Comparison of ENCODE assay signal across 8 cellular contexts in the genomic region with DNA sequence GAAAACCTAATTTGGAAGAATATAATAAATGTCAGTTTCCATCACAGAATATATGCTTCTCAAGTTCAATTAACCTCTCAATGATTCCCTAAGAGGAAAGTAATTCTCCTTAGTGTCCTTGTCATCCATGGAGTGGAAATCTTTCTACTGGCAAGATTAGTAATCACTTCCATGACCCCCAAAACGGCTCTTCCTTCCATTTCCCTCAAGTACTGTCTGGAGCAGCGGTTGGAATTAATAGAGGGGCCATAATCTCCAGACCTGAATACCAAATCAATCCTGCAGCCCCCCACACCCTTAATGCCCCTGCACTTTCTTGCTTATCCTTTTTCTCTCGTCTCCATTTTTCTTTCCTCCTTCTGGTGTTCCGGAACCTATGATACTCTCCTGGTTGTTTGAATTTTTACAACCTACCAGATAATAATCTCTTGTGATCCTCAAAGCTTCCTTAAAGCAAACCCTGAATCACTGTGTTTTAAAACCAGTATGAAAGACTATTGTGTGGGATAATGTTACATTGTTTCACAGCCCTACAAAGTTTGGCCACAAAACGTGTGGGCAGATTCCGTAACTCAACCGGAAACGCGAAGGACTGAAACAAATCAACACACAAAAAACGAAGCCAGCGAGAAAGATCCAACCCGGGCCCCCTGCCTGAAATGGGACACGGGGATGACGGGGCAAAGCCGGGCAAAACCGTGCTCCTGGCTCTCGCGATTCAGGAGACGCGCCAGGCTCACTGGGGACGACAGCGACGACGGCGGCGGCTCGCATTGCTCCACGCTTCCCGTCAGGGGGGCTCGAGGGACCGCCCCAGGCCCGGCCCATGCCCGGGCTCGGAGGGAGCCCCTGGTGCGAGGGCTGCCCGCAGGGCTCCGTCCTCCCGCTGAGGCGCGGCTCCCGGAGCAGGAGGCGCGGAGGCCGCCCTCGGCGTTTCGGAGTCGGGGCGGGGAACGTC. TPM values are rescaled to one million over a fixed set of nuclear protein-coding genes. Genes with fewer than 3 reads are reported as not detected.
DNase-seq lines count a peak whose midpoint lies in the region; ATAC-seq and TF ChIP-seq lines count a peak whose summit lies in the region.
"Not testable (repeated sequence)": the region's sequence is repeated elsewhere in the genome, so short reads cannot be mapped to it uniquely, and the experiment has no call there.

No MANE protein-coding gene starts in this region.

- TF ChIP-seq CTCF in CD14-positive monocyte (IDR thresholded peaks at IDR 0.05); RWPE2 (IDR thresholded peaks at IDR 0.05; ENCODE audit: poor library complexity, severe bottlenecking); esophagus muscularis mucosa (IDR thresholded peaks at IDR 0.05): not testable (repeated sequence)

- peaks cover 26% of the 10 kb centered on the region for H3K4me1 ChIP-seq in RWPE2 (ENCODE audit: insufficient read depth, poor library complexity, severe bottlenecking)
- H3K4me1 ChIP-seq in esophagus muscularis mucosa: peaks cover 7 to 19% (median 17%) of the 10 kb centered on the region in 4 donors

- not testable (repeated sequence) for TF ChIP-seq EP300 in esophagus muscularis mucosa (IDR thresholded peaks at IDR 0.05)

- not testable (repeated sequence) for H3K27me3 ChIP-seq in RWPE2 (ENCODE audit: insufficient read depth, poor library complexity, severe bottlenecking); esophagus muscularis mucosa

- not testable (repeated sequence) for H3K36me3 ChIP-seq in RWPE2 (ENCODE audit: low read depth); esophagus muscularis mucosa

- H3K27ac ChIP-seq in RWPE2 (ENCODE audit: poor library complexity, severe bottlenecking) (peak overlapping the region; percentile 79), esophagus muscularis mucosa (replicated peaks in 1 of 4) (peak overlapping the region; percentile 84 to 89 (median 86))

- peak overlapping the region in 6 of 7 donors; percentile 19 to 73 (median 62) for H3K27ac Mint-ChIP-seq in CD14-positive monocyte
- H3K27ac Mint-ChIP-seq in activated T-helper 2 cell treated with anti-CD3 and anti-CD28 coated beads, Interferon-gamma antibody, Interleukin-2, Interleukin-4, amounts not matched to agents 10 μg/mL and 5 μg/mL and 100 μg/mL, durations not matched to agents 14 hours and 24 hours and 36 hours: peak overlapping the region; percentile 78

- H3K9me3 ChIP-seq in RWPE2 (ENCODE audit: severe bottlenecking); esophagus muscularis mucosa: not testable (repeated sequence)

- H3K36me3 Mint-ChIP-seq in CD14-positive monocyte; activated T-helper 2 cell treated with anti-CD3 and anti-CD28 coated beads, Interferon-gamma antibody, Interleukin-2, Interleukin-4, amounts not matched to agents 10 μg/mL and 5 μg/mL and 100 μg/mL, durations not matched to agents 14 hours and 24 hours and 36 hours (ENCODE audit: low read depth): not testable (repeated sequence)

- peaks cover 19% of the 10 kb centered on the region for H3K4me1 Mint-ChIP-seq in CD14-positive monocyte
- H3K4me1 Mint-ChIP-seq in activated T-helper 2 cell treated with anti-CD3 and anti-CD28 coated beads, Interferon-gamma antibody, Interleukin-2, Interleukin-4, amounts not matched to agents 10 μg/mL and 5 μg/mL and 100 μg/mL, durations not matched to agents 14 hours and 24 hours and 36 hours (ENCODE audit: low read depth): peaks cover 17% of the 10 kb centered on the region

- intact Hi-C loops in CD14-positive monocyte (cut with micrococcal nuclease): loop anchor here (5.0 to 10.0 kb wide), 2 partner anchors 73 to 149 kb away; partner anchors contain the start of genes BCCIP (in 1 of the 2) and UROS (in 1 of the 2)
- intact Hi-C loops in activated T-helper 2 cell treated with anti-CD3 and anti-CD28 coated beads, Interferon-gamma antibody, Interleukin-2, Interleukin-4, amounts not matched to agents 10 μg/mL and 5 μg/mL and 100 μg/mL, durations not matched to agents 14 hours and 24 hours and 36 hours (cut with micrococcal nuclease): loop anchor here (1.0 to 10.0 kb wide), 2 partner anchors 72 to 171 kb away; partner anchors contain the start of genes BCCIP and UROS
- intact Hi-C loops in esophagus muscularis mucosa (cut with DNase I): not testable (repeated sequence)

- H3K4me3 Mint-ChIP-seq in CD14-positive monocyte: peak overlapping the region; percentile 89 to 95
- H3K4me3 Mint-ChIP-seq in activated T-helper 2 cell treated with anti-CD3 and anti-CD28 coated beads, Interferon-gamma antibody, Interleukin-2, Interleukin-4, amounts not matched to agents 10 μg/mL and 5 μg/mL and 100 μg/mL, durations not matched to agents 14 hours and 24 hours and 36 hours (ENCODE audit: low read depth): peak overlapping the region; percentile 89

- not testable (repeated sequence) for H3K9me3 Mint-ChIP-seq in CD14-positive monocyte; activated T-helper 2 cell treated with anti-CD3 and anti-CD28 coated beads, Interferon-gamma antibody, Interleukin-2, Interleukin-4, amounts not matched to agents 10 μg/mL and 5 μg/mL and 100 μg/mL, durations not matched to agents 14 hours and 24 hours and 36 hours

- not testable (repeated sequence) for TF ChIP-seq POLR2A in esophagus muscularis mucosa (IDR thresholded peaks at IDR 0.05; ENCODE audit: low read depth)

- H3K4me3 ChIP-seq in RWPE2 (ENCODE audit: severe bottlenecking) (peak overlapping the region; percentile 92), esophagus muscularis mucosa (peak overlapping the region; percentile 78 to 84 (median 82))

- ATAC-seq in GM19468 (IDR thresholded peaks at IDR 0.05; ENCODE audit: extremely low read depth, unreplicated experiment) (peak; percentile 34), HG03442 (IDR thresholded peaks at IDR 0.05; ENCODE audit: unreplicated experiment) (peak; percentile 47), RWPE2 (ENCODE audit: low read depth) (peak; percentile 59)

- H3K27me3 Mint-ChIP-seq in CD14-positive monocyte (ENCODE audit: low read depth in 3 of 3): not testable (repeated sequence)
- peaks cover 26% of the 10 kb centered on the region for H3K27me3 Mint-ChIP-seq in activated T-helper 2 cell treated with anti-CD3 and anti-CD28 coated beads, Interferon-gamma antibody, Interleukin-2, Interleukin-4, amounts not matched to agents 10 μg/mL and 5 μg/mL and 100 μg/mL, durations not matched to agents 14 hours and 24 hours and 36 hours (ENCODE audit: low read depth)

- 37% methylated on average over 30 of the region's 50 CpGs for WGBS in esophagus muscularis mucosa

- DNase-seq in CD14-positive monocyte (ENCODE audit: low spot score) (peak; percentile 53), RWPE2 (ENCODE audit: low spot score) (peak; percentile 76), esophagus muscularis mucosa (ENCODE audit: extremely low spot score) (peak; percentile 94), midbrain (lab: John Stamatoyannopoulos, UW) (peak; percentile 37)
- DNase-seq in activated T-helper 2 cell treated with anti-CD3 and anti-CD28 coated beads, Interferon-gamma antibody, Interleukin-2, Interleukin-4, amounts not matched to agents 10 μg/mL and 5 μg/mL and 100 μg/mL, durations not matched to agents 14 hours and 24 hours and 36 hours (ENCODE audit: low spot score): peak; percentile 20
- peak in 2 of 3 experiments; percentile 6 to 29 for DNase-seq in stimulated activated CD4-positive, alpha-beta T cell treated with anti-CD3 and anti-CD28 coated beads, TNF-alpha, amount 100 ng/mL, for 4 hours (ENCODE audit: low read depth in 3 of 3)

RNA-seq across cellular contexts. Expression of gene FANK1, which starts 1.0 kb away (rescaled TPM):
- polyA plus RNA-seq in CD14-positive monocyte: not detected
- total RNA-seq in activated T-helper 2 cell treated with anti-CD3 and anti-CD28 coated beads, Interferon-gamma antibody, Interleukin-2, Interleukin-4, amounts not matched to agents 10 μg/mL and 5 μg/mL and 100 μg/mL, durations not matched to agents 14 hours and 24 hours and 36 hours: 0.44 TPM in 1 of 2 replicates, not detected in the other
- 1 to 10 TPM in 2 of 4 donors, under 1 TPM in 2; 0.50 to 2.6 (median 1.4) TPM for total RNA-seq in esophagus muscularis mucosa

RNA-seq across cellular contexts. Expression of gene DHX32, which starts 14.3 kb away (rescaled TPM):
- polyA plus RNA-seq in CD14-positive monocyte: 10 to 100 TPM; 16.4 to 20.5 TPM
- total RNA-seq in activated T-helper 2 cell treated with anti-CD3 and anti-CD28 coated beads, Interferon-gamma antibody, Interleukin-2, Interleukin-4, amounts not matched to agents 10 μg/mL and 5 μg/mL and 100 μg/mL, durations not matched to agents 14 hours and 24 hours and 36 hours: 15.9 and 16.5 TPM in 2 replicates
- 10 to 100 TPM; 22.4 to 26.2 (median 25.0) TPM for total RNA-seq in esophagus muscularis mucosa

Comparison
In these comparisons a context has a peak if more than half of its experiments do, and no peak if none do; other contexts are left out.
1. Peak in every context shown above with its lines: DNase-seq, ATAC-seq, H3K4me3 ChIP-seq and H3K27ac ChIP-seq.
2. DNase-seq: peak in every context shown above with its lines; median percentile 94 in esophagus muscularis mucosa; 76 in RWPE2; 53 in CD14-positive monocyte; 37 in midbrain; 20 in activated T-helper 2 cell treated with anti-CD3 and anti-CD28 coated beads, Interferon-gamma antibody, Interleukin-2, Interleukin-4, amounts not matched to agents 10 μg/mL and 5 μg/mL and 100 μg/mL, durations not matched to agents 14 hours and 24 hours and 36 hours; 18 in stimulated activated CD4-positive, alpha-beta T cell treated with anti-CD3 and anti-CD28 coated beads, TNF-alpha, amount 100 ng/mL, for 4 hours.